7 cellular contexts compared by ENCODE assay signal in genomic region chr18:8615397-8616025, GRCh38. TPM values are rescaled to one million over a fixed set of nuclear protein-coding genes. Genes with fewer than 3 reads are reported as not detected.
DNase-seq lines count a peak whose midpoint lies in the region; ATAC-seq lines count a peak whose summit lies in the region.

No MANE protein-coding gene starts in this region.

- H3K4me3 ChIP-seq in HAP-1: no peak overlapping the region

- no peaks in the 10 kb centered on the region for H3K27me3 ChIP-seq in HAP-1 (ENCODE audit: low read depth)

- peaks cover 53% of the 10 kb centered on the region for H3K4me1 ChIP-seq in HAP-1

- ATAC-seq in GM18498 (IDR thresholded peaks at IDR 0.05; ENCODE audit: unreplicated experiment): no peak

- H3K9me3 ChIP-seq in HAP-1: no peaks in the 10 kb centered on the region

- no peaks in the 10 kb centered on the region; the same call in 1 of the 2 replicates for H3K36me3 ChIP-seq in HAP-1 (replicated peaks)

- in situ Hi-C loops in HAP-1 (cut with MboI; ENCODE audit: low sequenced_read_pairs): no loop called here

- peak; percentile 74 to 92 for DNase-seq in HAP-1 (ENCODE audit: low spot score in 2 of 2)
- peak; percentile 67 for DNase-seq in NCI-H460 (ENCODE audit: extremely low read depth, low read depth)
- peak; percentile 48 to 54 for DNase-seq in cerebellar nuclear complex (lab: John Stamatoyannopoulos, UW)
- peak; percentile 69 for DNase-seq in medulla oblongata (ENCODE audit: extremely low spot score)
- no peak for DNase-seq in GOT3 (lab: John Stamatoyannopoulos, UW)
- DNase-seq in NK-92 treated with Interleukin-12 subunit alpha and Interleukin-12 subunit beta, amount 100 ng/mL, for 24 hours (lab: John Stamatoyannopoulos, UW): no peak

RNA-seq across cellular contexts. Expression of gene RAB12, which starts 6.3 kb away (rescaled TPM):
- total RNA-seq in NCI-H460 (2014; rRNA removed; shearing (Covaris generic)): 45.5 and 47.5 TPM in 2 replicates
- 46.9 and 52.8 TPM in 2 replicates for polyA plus RNA-seq in NCI-H460 (2014; cell fraction: nucleus; rRNA removed)

Comparison
In these comparisons a context has a peak if more than half of its experiments do, and no peak if none do; other contexts are left out.
1. DNase-seq: peak in HAP-1 (2 of 2), NCI-H460 (single experiment), cerebellar nuclear complex (2 of 2) and medulla oblongata (single experiment); none in GOT3 (single experiment) and NK-92 treated with Interleukin-12 subunit alpha and Interleukin-12 subunit beta, amount 100 ng/mL, for 24 hours (single experiment).